In the genomic region with DNA sequence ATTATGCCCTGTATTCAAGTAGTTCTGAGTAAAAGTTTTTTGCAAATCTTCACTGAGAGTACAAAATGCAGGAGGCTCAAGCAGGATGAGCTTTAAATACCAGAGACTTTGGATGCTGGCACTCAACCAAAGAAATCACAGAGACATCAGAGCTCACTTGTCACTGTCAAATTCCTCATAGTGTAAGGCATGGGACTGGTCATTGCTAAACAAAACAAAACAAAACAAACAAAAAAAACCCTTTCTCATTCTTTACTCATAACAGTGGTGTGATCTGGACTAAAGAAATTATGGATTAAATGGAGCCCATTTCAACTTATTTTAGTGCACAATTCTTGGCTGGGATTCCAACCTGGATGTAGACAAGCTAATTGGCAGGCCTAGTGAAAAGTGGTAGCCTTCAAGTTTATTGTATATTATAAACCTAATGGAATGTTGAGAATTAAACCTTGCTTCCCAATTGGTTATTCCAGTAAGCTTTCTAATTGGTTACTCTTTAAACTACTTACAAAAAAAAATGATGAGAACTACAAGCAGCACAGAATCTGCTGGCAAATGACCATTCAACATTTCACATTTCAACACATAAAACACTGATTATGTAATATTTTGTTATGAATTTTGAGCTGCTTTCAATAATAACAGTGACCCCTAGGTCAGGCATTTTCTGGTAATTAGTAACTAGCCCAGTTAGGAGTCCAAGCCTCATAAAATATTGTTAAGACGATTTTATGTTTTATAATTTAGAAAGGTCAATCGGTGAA, we compare ENCODE assay signal across 14 cellular contexts. TPM values are rescaled to one million over a fixed set of nuclear protein-coding genes. Genes with fewer than 3 reads are reported as not detected.
DNase-seq lines count a peak whose midpoint lies in the region; ATAC-seq and TF ChIP-seq lines count a peak whose summit lies in the region.
"Had no signal": no experiment of that assay in that cellular context is flagged by ENCODE, and none has a peak within 500 bp of the region (broad histone marks: within the 10 kb centered on the region; RNA-seq: fewer than 3 reads in every experiment).

No MANE protein-coding gene starts in this region.

- CTCF ChIA-PET in activated CD8-positive, alpha-beta T cell treated with anti-CD3 and anti-CD28 coated beads for 36 hours (lab: Charles Lee) = interaction anchor here (0.7 kb wide), 1 partner anchor 23 kb away, joined by 3 read pairs; no protein-coding TSS in a partner anchor

- peaks cover 8% of the 10 kb centered on the region for H3K4me1 Mint-ChIP-seq in activated CD8-positive, alpha-beta T cell treated with anti-CD3 and anti-CD28 coated beads for 36 hours (ENCODE audit: low read depth)

- no peak overlapping the region for H3K4me3 Mint-ChIP-seq in activated CD8-positive, alpha-beta T cell treated with anti-CD3 and anti-CD28 coated beads for 36 hours

- H3K36me3 ChIP-seq in GM23248 (ENCODE audit: low read depth) = no peaks in the 10 kb centered on the region
- no peaks in the 10 kb centered on the region for H3K36me3 ChIP-seq in RWPE2 (ENCODE audit: low read depth)
- H3K36me3 ChIP-seq: heart left ventricle had no signal

- H3K4me3 ChIP-seq in GM23248 (no peak overlapping the region), RWPE2 (ENCODE audit: severe bottlenecking) (no peak overlapping the region), fibroblast of pulmonary artery (replicated peaks; ENCODE audit: low read depth, low read length) (no peak overlapping the region), retinal pigment epithelial cell (ENCODE audit: low read length) (no peak overlapping the region)
- H3K4me3 ChIP-seq: heart left ventricle had no signal

- TF ChIP-seq CTCF in RWPE2 (IDR thresholded peaks at IDR 0.05; ENCODE audit: poor library complexity, severe bottlenecking) (no peak), fibroblast of pulmonary artery (IDR thresholded peaks at IDR 0.05; ENCODE audit: low read length, missing control alignments) (no peak), retinal pigment epithelial cell (conservative IDR thresholded peaks at IDR 0.05; ENCODE audit: low read depth, low read length) (no peak)
- TF ChIP-seq CTCF in activated CD8-positive, alpha-beta T cell treated with anti-CD3 and anti-CD28 coated beads for 36 hours (IDR thresholded peaks at IDR 0.05) = no peak

- peaks cover 68% of the 10 kb centered on the region for H3K4me1 ChIP-seq in GM23248 (ENCODE audit: insufficient read depth)
- H3K4me1 ChIP-seq in RWPE2 (ENCODE audit: insufficient read depth, poor library complexity, severe bottlenecking) = peaks cover 25% of the 10 kb centered on the region

- H3K27ac Mint-ChIP-seq in activated CD8-positive, alpha-beta T cell treated with anti-CD3 and anti-CD28 coated beads for 36 hours = no peak overlapping the region

- H3K4me2 ChIP-seq in GM23248 (ENCODE audit: unreplicated experiment) = peak overlapping the region; percentile 37
- H3K4me2 ChIP-seq: KMS-11 had no signal

- intact Hi-C loops in activated CD8-positive, alpha-beta T cell treated with anti-CD3 and anti-CD28 coated beads for 36 hours (cut with micrococcal nuclease) = no loop called here

- WGBS in GM23248 (ENCODE audit: low coverage in 1 of 2, low lambda C conversion rate in 2 of 2, missing lambda C conversion rate in 2 of 2), 2 experiments = 50 to 52% methylated on average over 2 of the region's 2 CpGs

- no peaks in the 10 kb centered on the region for H3K79me2 ChIP-seq in GM23248 (ENCODE audit: insufficient read depth)

- H3K27ac ChIP-seq in GM23248 (peak overlapping the region; percentile 32), RWPE2 (ENCODE audit: poor library complexity, severe bottlenecking) (peak overlapping the region; percentile 47)
- H3K27ac ChIP-seq: heart left ventricle, KMS-11 had no signal

- DNase-seq in GM23248 (peak; percentile 56), RWPE2 (ENCODE audit: low spot score) (no peak), fibroblast of pulmonary artery (ENCODE audit: low read depth) (peak; percentile 75), retinal pigment epithelial cell (ENCODE audit: low read depth) (peak; percentile 81), NCI-H1092 treated with DMSO at 0.1 percent for 48 hours (lab: John Stamatoyannopoulos, UW) (no peak), AML-193 (lab: John Stamatoyannopoulos, UW) (no peak)
- no peak for DNase-seq in activated CD8-positive, alpha-beta T cell treated with anti-CD3 and anti-CD28 coated beads for 36 hours
- DNase-seq: activated T-cell treated with anti-CD3 and anti-CD28 coated beads for 4 hours; COR-L47; heart left ventricle; NCI-H82; stimulated activated CD4-positive, alpha-beta T cell treated with anti-CD3 and anti-CD28 coated beads, Interleukin-12 subunit alpha, Interleukin-12 subunit beta, amount 100 ng/mL, for 4 hours had no signal

- H4K20me1 ChIP-seq in GM23248 (ENCODE audit: insufficient read depth) = no peaks in the 10 kb centered on the region

- H3K9me3 Mint-ChIP-seq in activated CD8-positive, alpha-beta T cell treated with anti-CD3 and anti-CD28 coated beads for 36 hours = peaks cover under 1% of the 10 kb centered on the region

- H3K27me3 ChIP-seq in GM23248 (replicated peaks; ENCODE audit: insufficient read depth) = no peaks in the 10 kb centered on the region
- H3K27me3 ChIP-seq in RWPE2 (ENCODE audit: insufficient read depth, poor library complexity, severe bottlenecking) = no peaks in the 10 kb centered on the region
- H3K27me3 ChIP-seq: heart left ventricle had no signal

- no peaks in the 10 kb centered on the region for H3K9me2 ChIP-seq in GM23248 (ENCODE audit: insufficient read depth)

- H3K9me3 ChIP-seq in GM23248 (ENCODE audit: low read depth) = no peaks in the 10 kb centered on the region
- H3K9me3 ChIP-seq in RWPE2 (ENCODE audit: severe bottlenecking) = no peaks in the 10 kb centered on the region
- H3K9me3 ChIP-seq: heart left ventricle had no signal

- no peak overlapping the region for H3K9ac ChIP-seq in GM23248
- H3K9ac ChIP-seq: KMS-11 had no signal

- ATAC-seq in RWPE2 (ENCODE audit: low read depth) (peak; percentile 41), GM21619 (IDR thresholded peaks at IDR 0.05; ENCODE audit: unreplicated experiment) (no peak)
- no peak for ATAC-seq in activated CD8-positive, alpha-beta T cell treated with anti-CD3 and anti-CD28 coated beads for 36 hours

- POLR2A ChIA-PET in activated CD8-positive, alpha-beta T cell treated with anti-CD3 and anti-CD28 coated beads for 36 hours (lab: Charles Lee) = no interaction called here

- in situ Hi-C loops in GM23248 (cut with MboI) = no loop called here

- no peaks in the 10 kb centered on the region for H3K36me3 Mint-ChIP-seq in activated CD8-positive, alpha-beta T cell treated with anti-CD3 and anti-CD28 coated beads for 36 hours (ENCODE audit: low read depth)

- H2AFZ ChIP-seq in GM23248 = peak overlapping the region; percentile 21; the same call in 1 of the 2 replicates

- peaks cover 50% of the 10 kb centered on the region for H3F3A ChIP-seq in GM23248 (ENCODE audit: insufficient read depth)

- peaks cover 1% of the 10 kb centered on the region for H3K27me3 Mint-ChIP-seq in activated CD8-positive, alpha-beta T cell treated with anti-CD3 and anti-CD28 coated beads for 36 hours

RNA-seq across cellular contexts. Expression of a gene that starts 30.6 kb away (rescaled TPM):
- total RNA-seq in GM23248 (2014; rRNA removed; shearing (Covaris generic)) = 1,026 and 1,186 TPM in 2 replicates
- polyA plus RNA-seq in GM23248 (2016; fragmentation: Nextera tagmentation; extraction: Ambion mirVana) = 693 and 700 TPM in 2 replicates
- total RNA-seq in activated CD8-positive, alpha-beta T cell treated with anti-CD3 and anti-CD28 coated beads for 36 hours = 10 to 100 TPM; 71.4 to 76.4 TPM

Comparison
In these comparisons a context has a peak if more than half of its experiments do, and no peak if none do; other contexts are left out.
1. DNase-seq: peak in GM23248 (single experiment), fibroblast of pulmonary artery (single experiment) and retinal pigment epithelial cell (single experiment); none in RWPE2 (single experiment), NCI-H1092 treated with DMSO at 0.1 percent for 48 hours (single experiment), activated CD8-positive, alpha-beta T cell treated with anti-CD3 and anti-CD28 coated beads for 36 hours (single experiment) and AML-193 (0 of 2).
2. RNA of a gene that starts 30.6 kb away (total RNA-seq): 1,026 to 1,186 TPM in GM23248; 71.4 to 76.4 TPM in activated CD8-positive, alpha-beta T cell treated with anti-CD3 and anti-CD28 coated beads for 36 hours; every median in the first group is over 10 times any median in the second.